In genomic region chr16:25110392-25110947, GRCh38 we compare ENCODE assay signal across 1 cellular context.
TF ChIP-seq lines count a peak whose summit lies in the region.

No MANE protein-coding gene starts in this region.

TF ChIP-seq in K562, 482 proteins besides CTCF, POLR2A, EP300 and RAD21 (continued from another document and continues in another):
- peak in 1 of 3 experiments; percentile 60 for TF ChIP-seq YY1 (IDR thresholded peaks at IDR 0.05; ENCODE audit: borderline replicate concordance in 1 of 3, control insufficient read depth in 1 of 3, extremely low read depth in 1 of 3, insufficient read depth in 3 of 3, insufficient read length in 1 of 3, insufficient replicate concordance in 2 of 3, low read depth in 1 of 3, low read length in 2 of 3)
- TF ChIP-seq EP400 (IDR thresholded peaks at IDR 0.05): peak; percentile 48; the same call in 1 of the 2 replicates
- no peak for TF ChIP-seq ZNF696 (CRISPR knock-in tag; conservative IDR thresholded peaks at IDR 0.05)
- TF ChIP-seq BCL6 (CRISPR knock-in tag; IDR thresholded peaks at IDR 0.05): no peak
- TF ChIP-seq E2F6 (IDR thresholded peaks at IDR 0.05; ENCODE audit: borderline replicate concordance in 1 of 2, extremely low read depth in 1 of 2, insufficient read depth in 1 of 2, insufficient read length in 1 of 2, low read depth in 1 of 2, low read length in 1 of 2, poor library complexity in 1 of 2, severe bottlenecking in 1 of 2): peak in 1 of 2 experiments; percentile 3
- TF ChIP-seq ZNF324 (CRISPR knock-in tag; IDR thresholded peaks at IDR 0.05): no peak
- 0 out of 4 replicates have a peak, but pooled peaks have one; percentile 16 to 30 for TF ChIP-seq MNT (conservative IDR thresholded peaks at IDR 0.05)
- no peak for TF ChIP-seq ZNF668 (CRISPR knock-in tag; IDR thresholded peaks at IDR 0.05)
- no peak for TF ChIP-seq NR3C1 (CRISPR knock-in tag; IDR thresholded peaks at IDR 0.05)
- TF ChIP-seq NFXL1 (CRISPR knock-in tag; IDR thresholded peaks at IDR 0.05): no peak
- TF ChIP-seq ZBTB11 (CRISPR knock-in tag; IDR thresholded peaks at IDR 0.05): 0 out of 6 replicates have a peak, but pooled peaks of 1 of the 3 experiments have one; percentile 6
- no peak for TF ChIP-seq ZNF239 (CRISPR knock-in tag; IDR thresholded peaks at IDR 0.05)
- no peak for TF ChIP-seq NR4A1 (CRISPR knock-in tag; IDR thresholded peaks at IDR 0.05)
- no peak for TF ChIP-seq NR4A1 (tag; IDR thresholded peaks at IDR 0.05)
- TF ChIP-seq ZNF41 (CRISPR knock-in tag; conservative IDR thresholded peaks at IDR 0.05): no peak
- no peak for TF ChIP-seq ZNF23 (CRISPR knock-in tag; IDR thresholded peaks at IDR 0.05)
- no peak for TF ChIP-seq DLX4 (CRISPR knock-in tag; IDR thresholded peaks at IDR 0.05)
- TF ChIP-seq SMARCC2 (IDR thresholded peaks at IDR 0.05; ENCODE audit: low read depth): no peak
- no peak for TF ChIP-seq RBM17 (IDR thresholded peaks at IDR 0.05; ENCODE audit: borderline replicate concordance, low read depth, low read length)
- TF ChIP-seq ZNF717 (CRISPR knock-in tag; IDR thresholded peaks at IDR 0.05): no peak
- peak; percentile 30 for TF ChIP-seq TAF9B (IDR thresholded peaks at IDR 0.05; ENCODE audit: partially characterized antibody)
- TF ChIP-seq BCLAF1 (IDR thresholded peaks at IDR 0.05; ENCODE audit: borderline replicate concordance in 1 of 2, control insufficient read depth in 1 of 2, low read depth in 2 of 2, low read length in 1 of 2): no peak
- TF ChIP-seq ELK3 (CRISPR knock-in tag; IDR thresholded peaks at IDR 0.05): no peak
- peak; percentile 54; the same call in 1 of the 2 replicates for TF ChIP-seq NFRKB (IDR thresholded peaks at IDR 0.05; ENCODE audit: low read depth)
- peak; percentile 74 for TF ChIP-seq ZNF512 (tag; IDR thresholded peaks at IDR 0.05)
- TF ChIP-seq CBX1 (IDR thresholded peaks at IDR 0.05; ENCODE audit: low read depth): no peak
- no peak for TF ChIP-seq RBM25 (IDR thresholded peaks at IDR 0.05; ENCODE audit: low read depth, low read length, severe bottlenecking)
- TF ChIP-seq CBFB (CRISPR knock-in tag; IDR thresholded peaks at IDR 0.05): no peak
- peak; percentile 50; the same call in 1 of the 2 replicates for TF ChIP-seq MGA (IDR thresholded peaks at IDR 0.05)
